In genomic region chr16:2481676-2482075, GRCh38 we compare ENCODE assay signal across 34 cellular contexts. TPM values are rescaled to one million over a fixed set of nuclear protein-coding genes. Genes with fewer than 3 reads are reported as not detected.
DNase-seq lines count a peak whose midpoint lies in the region; ATAC-seq, FAIRE-seq and TF ChIP-seq lines count a peak whose summit lies in the region.
"Had no signal": no experiment of that assay in that cellular context is flagged by ENCODE, and none has a peak within 500 bp of the region (broad histone marks: within the 10 kb centered on the region; RNA-seq: fewer than 3 reads in every experiment).

No MANE protein-coding gene starts in this region.

- no peak overlapping the region for H2AK5ac ChIP-seq in mesendoderm (ENCODE audit: low read length)

- peak; percentile 5 to 18 (median 10) for ATAC-seq in pancreas
- ATAC-seq: activated CD4-positive, CD25-positive, alpha-beta regulatory T cell treated with anti-CD3 and anti-CD28 coated beads, Interleukin-2, amount 50 U/mL, for 24 hours; GM12878; naive thymus-derived CD4-positive, alpha-beta T cell had no signal

- H3K4ac ChIP-seq in mesendoderm (ENCODE audit: low read depth, low read length): no peak overlapping the region

- no peaks in the 10 kb centered on the region for H3K79me1 ChIP-seq in mesendoderm (ENCODE audit: low read length)

- peaks cover 0 to 59% (median 33%) of the 10 kb centered on the region in 11 experiments; a peak in 15 of 22 replicates for H3K36me3 ChIP-seq in BLaER1 treated with 17β-estradiol and CSF1 and Interleukin-3, amounts not matched to agents 10 nM and 100 nM
- no peaks in the 10 kb centered on the region for H3K36me3 ChIP-seq in pancreas
- no peaks in the 10 kb centered on the region for H3K36me3 ChIP-seq in mesendoderm (ENCODE audit: control insufficient read depth, insufficient read depth, low read length)
- H3K36me3 ChIP-seq: cardiac muscle cell, esophagus squamous epithelium, right atrium auricular region had no signal

- CTCF ChIA-PET in RWPE1 (lab: Yijun Ruan, JAX): no interaction called here

- POLR2A ChIA-PET in RWPE1 (lab: Yijun Ruan, JAX; ENCODE audit: low non-redundant PET): no interaction called here

- H3K9me3 ChIP-seq in BLaER1 treated with 17β-estradiol and CSF1 and Interleukin-3, amounts not matched to agents 10 nM and 100 nM (replicated peaks in 1 of 11): no peaks in the 10 kb centered on the region
- no peaks in the 10 kb centered on the region for H3K9me3 ChIP-seq in pancreas
- H3K9me3 ChIP-seq: esophagus squamous epithelium, right atrium auricular region, spleen had no signal

- no peak overlapping the region for H2BK15ac ChIP-seq in mesendoderm (replicated peaks; ENCODE audit: low read depth)

- peaks cover 66 to 91% (median 79%) of the 10 kb centered on the region in 10 experiments for H3K4me1 ChIP-seq in BLaER1 treated with 17β-estradiol and CSF1 and Interleukin-3, amounts not matched to agents 10 nM and 100 nM
- H3K4me1 ChIP-seq in pancreas (peaks cover 32 to 44% (median 35%) of the 10 kb centered on the region in 3 donors), mesendoderm (ENCODE audit: control insufficient read depth, low read depth, low read length) (no peaks in the 10 kb centered on the region)

- H4K8ac ChIP-seq in mesendoderm (ENCODE audit: low read depth, low read length): no peak overlapping the region

- peaks cover 7 to 100% (median 100%) of the 10 kb centered on the region in 11 experiments; a peak in 21 of 22 replicates for H4K20me1 ChIP-seq in BLaER1 treated with 17β-estradiol and CSF1 and Interleukin-3, amounts not matched to agents 10 nM and 100 nM

- no peak for TF ChIP-seq CTCF in RWPE1 (conservative IDR thresholded peaks at IDR 0.05; ENCODE audit: low read depth)
- peak; percentile 11 for TF ChIP-seq CTCF in epithelial cell of proximal tubule (conservative IDR thresholded peaks at IDR 0.05; ENCODE audit: low read depth, low read length)
- no peak for TF ChIP-seq CTCF in pancreas (IDR thresholded peaks at IDR 0.05)

- no peak overlapping the region for H3K18ac ChIP-seq in mesendoderm (ENCODE audit: low read length)

- WGBS in pancreas, 2 donors: 27 to 33% methylated on average over 7 of the region's 7 CpGs
- WGBS in mesendoderm (ENCODE audit: extremely low coverage, insufficient coverage, low lambda C conversion rate): no CpG with 5 or more reads among the region's 7 CpGs

- no peak overlapping the region for H3K56ac ChIP-seq in mesendoderm (ENCODE audit: low read length)

- no peak overlapping the region for H2BK120ac ChIP-seq in mesendoderm (ENCODE audit: low read depth, low read length)

- H4K5ac ChIP-seq in mesendoderm (ENCODE audit: low read length): no peak overlapping the region

- H3K4me3 ChIP-seq in BLaER1 treated with 17β-estradiol and CSF1 and Interleukin-3, amounts not matched to agents 10 nM and 100 nM: no peak overlapping the region
- no peak overlapping the region for H3K4me3 ChIP-seq in epithelial cell of proximal tubule (ENCODE audit: low read depth, low read length)
- H3K4me3 ChIP-seq in pancreas: no peak overlapping the region
- no peak overlapping the region for H3K4me3 ChIP-seq in mesendoderm (ENCODE audit: low read length)
- H3K4me3 ChIP-seq: cardiac muscle cell, esophagus squamous epithelium, GM12878, hepatocyte, PC-9, right atrium auricular region, spleen had no signal

- H3K23ac ChIP-seq in mesendoderm (ENCODE audit: low read length): no peak overlapping the region

- H3K79me2 ChIP-seq in mesendoderm (ENCODE audit: control insufficient read depth, insufficient read depth, low read length): no peaks in the 10 kb centered on the region

- no peak for FAIRE-seq in pancreas (lab: Jason Lieb, UNC)
- FAIRE-seq: frontal cortex, GM12878 had no signal

- intact Hi-C loops in pancreas (cut with DNase I): no loop called here

- H3K27ac ChIP-seq in BLaER1 treated with 17β-estradiol and CSF1 and Interleukin-3, amounts not matched to agents 10 nM and 100 nM: no peak overlapping the region
- H3K27ac ChIP-seq in RWPE1 (peak overlapping the region; percentile 19), pancreas (peak overlapping the region; percentile 54 to 77 (median 73)), mesendoderm (ENCODE audit: low read depth, low read length) (no peak overlapping the region)
- H3K27ac ChIP-seq: cardiac muscle cell, hepatocyte, PC-9 had no signal

- no peak overlapping the region for H2BK5ac ChIP-seq in mesendoderm (ENCODE audit: low read length)

- no peak for DNase-seq in RWPE1 (ENCODE audit: low spot score)
- DNase-seq in epithelial cell of proximal tubule (ENCODE audit: low read depth): no peak
- DNase-seq in pancreas: peak in 2 of 6 donors; percentile 49 to 64
- no peak for DNase-seq in NCI-H2227 (lab: John Stamatoyannopoulos, UW; ENCODE audit: unreplicated experiment)
- no peak for DNase-seq in mesendoderm
- DNase-seq in foreskin melanocyte: no peak
- DNase-seq: activated CD4-positive, alpha-beta T cell treated with anti-CD3 and anti-CD28 coated beads, Interleukin-2, amount 50 U/mL, for 48 hours; activated CD8-positive, alpha-beta memory T cell treated with anti-CD3 and anti-CD28 coated beads, Interleukin-2, amount 50 U/mL, for 4 hours; activated naive CD4-positive, alpha-beta T cell treated with anti-CD3 and anti-CD28 coated beads, Interleukin-2, amount 10 ng/mL, durations not matched to agents 7 days and 5 days; Calu3; cortex of kidney; endodermal cell; esophagus squamous epithelium; GOT3; naive thymus-derived CD4-positive, alpha-beta T cell; NCI-H1694 treated with DMSO at 0.1 percent for 48 hours; NCI-H2171 treated with DMSO at 0.1 percent for 48 hours; occipital lobe; PC-9; SIG-M5; spleen; stimulated activated CD4-positive, alpha-beta T cell treated with anti-CD3 and anti-CD28 coated beads, Interleukin-2, amount 100 ng/mL, for 48 hours; T-helper 1 cell had no signal

- H3K9ac ChIP-seq in BLaER1 treated with 17β-estradiol and CSF1 and Interleukin-3, amounts not matched to agents 10 nM and 100 nM: peak overlapping the region in 5 of 11 experiments; percentile 27 to 65 (median 36); a peak in 7 of 22 replicates
- H3K9ac ChIP-seq in mesendoderm (ENCODE audit: low read length): no peak overlapping the region

- peak overlapping the region in 9 of 11 experiments; percentile 65 to 96 (median 84); a peak in 15 of 22 replicates for H3K4me2 ChIP-seq in BLaER1 treated with 17β-estradiol and CSF1 and Interleukin-3, amounts not matched to agents 10 nM and 100 nM
- no peak overlapping the region for H3K4me2 ChIP-seq in mesendoderm (ENCODE audit: low read length)
- H3K4me2 ChIP-seq: hepatocyte, PC-9 had no signal

- H3K27me3 ChIP-seq in BLaER1 treated with 17β-estradiol and CSF1 and Interleukin-3, amounts not matched to agents 10 nM and 100 nM: no peaks in the 10 kb centered on the region
- H3K27me3 ChIP-seq in pancreas: no peaks in the 10 kb centered on the region
- no peaks in the 10 kb centered on the region for H3K27me3 ChIP-seq in mesendoderm (ENCODE audit: insufficient read depth, low read length, poor library complexity)
- H3K27me3 ChIP-seq: esophagus squamous epithelium, hepatocyte, right atrium auricular region, spleen had no signal

RNA-seq across cellular contexts. Expression of gene TBC1D24, which starts 6.7 kb away (rescaled TPM):
- total RNA-seq in epithelial cell of proximal tubule (7.8 and 9.1 TPM in 2 replicates), pancreas (10 to 100 TPM; 16.8 to 23.7 (median 19.7) TPM)
- 10 to 100 TPM; 10.8 to 16.0 TPM for polyA plus RNA-seq in pancreas
- 4.3 TPM for polyA plus RNA-seq in mesendoderm (2013, experiment 1 of 2)
- polyA plus RNA-seq in mesendoderm (2013, experiment 2 of 2): 4.4 TPM

RNA-seq across cellular contexts. Expression of gene NTN3, which starts 10.6 kb away (rescaled TPM):
- 0.23 TPM in 1 of 2 replicates, not detected in the other for total RNA-seq in epithelial cell of proximal tubule
- total RNA-seq in pancreas: under 1 TPM in 3 of 6 donors, not detected in 3; 0.09 to 0.22 (median 0.20) TPM
- under 1 TPM; 0.07 to 0.08 TPM for polyA plus RNA-seq in pancreas
- polyA plus RNA-seq in mesendoderm (2013, experiment 1 of 2): not detected
- polyA plus RNA-seq in mesendoderm (2013, experiment 2 of 2): not detected
- total RNA-seq: activated T-helper 1 cell treated with anti-CD3 and anti-CD28 coated beads, Interleukin-12 subunit alpha, Interleukin-12 subunit beta, Interleukin-2, Interleukin-4 antibody, amounts not matched to agents 30 ng/mL and 10 ng/mL and 1 ng/mL, durations not matched to agents 14 hours and 24 hours and 36 hours; Calu3; GM12878; left colon; naive thymus-derived CD4-positive, alpha-beta T cell; subcutaneous adipose tissue had no signal
- polyA plus RNA-seq: CD14-positive monocyte; naive thymus-derived CD4-positive, alpha-beta T cell had no signal

RNA-seq across cellular contexts. Expression of gene TEDC2, which starts 21.8 kb away (rescaled TPM):
- total RNA-seq in epithelial cell of proximal tubule (26.0 and 40.4 TPM in 2 replicates), pancreas (under 1 TPM in 5 of 6 donors, not detected in 1; 0.16 to 0.82 (median 0.76) TPM)
- polyA plus RNA-seq in pancreas: 1 to 10 TPM; 1.1 to 1.4 TPM
- polyA plus RNA-seq in mesendoderm (2013, experiment 1 of 2): 25.6 TPM
- 26.2 TPM for polyA plus RNA-seq in mesendoderm (2013, experiment 2 of 2)

RNA-seq across cellular contexts. Expression of gene ATP6V0C, which starts 32.1 kb away (rescaled TPM):
- total RNA-seq in epithelial cell of proximal tubule (32.4 and 46.6 TPM in 2 replicates), pancreas (10 to 100 TPM; 39.9 to 92.3 (median 66.8) TPM)
- polyA plus RNA-seq in pancreas: 100 to 1,000 TPM in 1 of 2 donors, 10 to 100 TPM in 1; 59.8 to 124 TPM
- polyA plus RNA-seq in mesendoderm (2013, experiment 1 of 2): 279 TPM
- polyA plus RNA-seq in mesendoderm (2013, experiment 2 of 2): 280 TPM

RNA-seq across cellular contexts. Expression of gene AMDHD2, which starts 38.5 kb away (rescaled TPM):
- total RNA-seq in epithelial cell of proximal tubule (32.7 and 41.1 TPM in 2 replicates), pancreas (10 to 100 TPM in 4 of 6 donors, 1 to 10 TPM in 2; 8.0 to 18.7 (median 10.9) TPM)
- 10 to 100 TPM; 27.7 to 36.3 TPM for polyA plus RNA-seq in pancreas
- polyA plus RNA-seq in mesendoderm (2013, experiment 1 of 2): 8.0 TPM
- polyA plus RNA-seq in mesendoderm (2013, experiment 2 of 2): 8.4 TPM

Comparison
In these comparisons a context has a peak if more than half of its experiments do, and no peak if none do; other contexts are left out.
1. H3K27ac ChIP-seq: peak in RWPE1 (single experiment) and pancreas (4 of 4); none in BLaER1 treated with 17β-estradiol and CSF1 and Interleukin-3, amounts not matched to agents 10 nM and 100 nM (0 of 11) and mesendoderm (single experiment).
2. RNA of gene TEDC2, which starts 21.8 kb away (total RNA-seq): 26.0 to 40.4 TPM in epithelial cell of proximal tubule; 0.16 to 0.82 TPM in pancreas; every median in the first group is over 10 times any median in the second.